1 cellular context compared by ENCODE assay signal in the genomic region with DNA sequence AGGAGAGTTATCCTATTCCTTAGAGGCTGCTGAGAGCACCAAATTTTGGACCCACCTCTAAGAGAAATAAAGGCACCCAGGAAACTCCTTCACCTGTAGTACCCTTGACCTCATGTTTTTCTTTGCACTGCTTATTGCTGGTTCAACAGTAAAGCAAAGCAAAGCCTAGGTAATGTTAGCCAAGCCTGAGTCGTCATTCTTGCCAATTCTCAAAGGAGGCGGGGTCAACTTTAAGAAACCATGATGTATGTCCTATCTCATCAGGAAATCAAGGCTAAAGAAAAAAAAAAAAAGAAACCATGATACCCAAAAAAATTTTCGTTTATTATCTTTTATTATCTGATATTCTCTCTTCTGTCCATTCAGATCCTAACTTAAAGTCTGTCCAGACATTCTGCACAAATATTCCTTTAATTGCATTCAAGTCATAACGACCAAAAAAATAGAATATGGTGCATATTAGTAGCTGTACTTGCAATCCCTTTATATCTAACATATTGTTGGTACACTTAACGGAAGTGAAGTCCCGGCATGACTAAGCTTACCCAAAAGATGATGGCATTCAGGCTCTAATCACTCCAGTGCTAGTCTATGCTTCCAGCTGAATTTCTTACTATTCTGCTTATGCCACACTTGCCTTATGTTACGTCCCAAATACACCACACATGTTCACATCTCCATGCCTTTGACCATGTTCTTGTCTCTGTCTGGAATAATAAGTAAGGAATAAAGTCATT.
TF ChIP-seq lines count a peak whose summit lies in the region.

No MANE protein-coding gene starts in this region.

TF ChIP-seq in HCT116, 20 proteins besides CTCF, POLR2A, EP300 and RAD21 (continued from another document):
- TF ChIP-seq EGR1 (IDR thresholded peaks at IDR 0.05; ENCODE audit: low read depth) (no peak), SIN3A (IDR thresholded peaks at IDR 0.05; ENCODE audit: low read depth) (no peak), SRF (IDR thresholded peaks at IDR 0.05; ENCODE audit: low read depth) (no peak), ZNF274 (IDR thresholded peaks at IDR 0.05; ENCODE audit: low read depth, low read length) (no peak), ZFX (IDR thresholded peaks at IDR 0.05) (no peak), YY1 (IDR thresholded peaks at IDR 0.05; ENCODE audit: extremely low read depth, insufficient replicate concordance, low read depth, low read length) (no peak), FOSL1 (IDR thresholded peaks at IDR 0.05; ENCODE audit: low read depth) (no peak), CBX3 (IDR thresholded peaks at IDR 0.05; ENCODE audit: low read depth) (no peak), ELF1 (IDR thresholded peaks at IDR 0.05; ENCODE audit: borderline replicate concordance, low read depth) (no peak), SP1 (IDR thresholded peaks at IDR 0.05; ENCODE audit: low read depth) (no peak)
- TF ChIP-seq, protein P1, sequence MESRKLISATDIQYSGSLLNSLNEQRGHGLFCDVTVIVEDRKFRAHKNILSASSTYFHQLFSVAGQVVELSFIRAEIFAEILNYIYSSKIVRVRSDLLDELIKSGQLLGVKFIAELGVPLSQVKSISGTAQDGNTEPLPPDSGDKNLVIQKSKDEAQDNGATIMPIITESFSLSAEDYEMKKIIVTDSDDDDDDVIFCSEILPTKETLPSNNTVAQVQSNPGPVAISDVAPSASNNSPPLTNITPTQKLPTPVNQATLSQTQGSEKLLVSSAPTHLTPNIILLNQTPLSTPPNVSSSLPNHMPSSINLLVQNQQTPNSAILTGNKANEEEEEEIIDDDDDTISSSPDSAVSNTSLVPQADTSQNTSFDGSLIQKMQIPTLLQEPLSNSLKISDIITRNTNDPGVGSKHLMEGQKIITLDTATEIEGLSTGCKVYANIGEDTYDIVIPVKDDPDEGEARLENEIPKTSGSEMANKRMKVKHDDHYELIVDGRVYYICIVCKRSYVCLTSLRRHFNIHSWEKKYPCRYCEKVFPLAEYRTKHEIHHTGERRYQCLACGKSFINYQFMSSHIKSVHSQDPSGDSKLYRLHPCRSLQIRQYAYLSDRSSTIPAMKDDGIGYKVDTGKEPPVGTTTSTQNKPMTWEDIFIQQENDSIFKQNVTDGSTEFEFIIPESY (IDR thresholded peaks at IDR 0.05; ENCODE audit: extremely low read depth, insufficient replicate concordance, low read length): no peak
- TF ChIP-seq, protein P2, sequence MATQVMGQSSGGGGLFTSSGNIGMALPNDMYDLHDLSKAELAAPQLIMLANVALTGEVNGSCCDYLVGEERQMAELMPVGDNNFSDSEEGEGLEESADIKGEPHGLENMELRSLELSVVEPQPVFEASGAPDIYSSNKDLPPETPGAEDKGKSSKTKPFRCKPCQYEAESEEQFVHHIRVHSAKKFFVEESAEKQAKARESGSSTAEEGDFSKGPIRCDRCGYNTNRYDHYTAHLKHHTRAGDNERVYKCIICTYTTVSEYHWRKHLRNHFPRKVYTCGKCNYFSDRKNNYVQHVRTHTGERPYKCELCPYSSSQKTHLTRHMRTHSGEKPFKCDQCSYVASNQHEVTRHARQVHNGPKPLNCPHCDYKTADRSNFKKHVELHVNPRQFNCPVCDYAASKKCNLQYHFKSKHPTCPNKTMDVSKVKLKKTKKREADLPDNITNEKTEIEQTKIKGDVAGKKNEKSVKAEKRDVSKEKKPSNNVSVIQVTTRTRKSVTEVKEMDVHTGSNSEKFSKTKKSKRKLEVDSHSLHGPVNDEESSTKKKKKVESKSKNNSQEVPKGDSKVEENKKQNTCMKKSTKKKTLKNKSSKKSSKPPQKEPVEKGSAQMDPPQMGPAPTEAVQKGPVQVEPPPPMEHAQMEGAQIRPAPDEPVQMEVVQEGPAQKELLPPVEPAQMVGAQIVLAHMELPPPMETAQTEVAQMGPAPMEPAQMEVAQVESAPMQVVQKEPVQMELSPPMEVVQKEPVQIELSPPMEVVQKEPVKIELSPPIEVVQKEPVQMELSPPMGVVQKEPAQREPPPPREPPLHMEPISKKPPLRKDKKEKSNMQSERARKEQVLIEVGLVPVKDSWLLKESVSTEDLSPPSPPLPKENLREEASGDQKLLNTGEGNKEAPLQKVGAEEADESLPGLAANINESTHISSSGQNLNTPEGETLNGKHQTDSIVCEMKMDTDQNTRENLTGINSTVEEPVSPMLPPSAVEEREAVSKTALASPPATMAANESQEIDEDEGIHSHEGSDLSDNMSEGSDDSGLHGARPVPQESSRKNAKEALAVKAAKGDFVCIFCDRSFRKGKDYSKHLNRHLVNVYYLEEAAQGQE (IDR thresholded peaks at IDR 0.05; ENCODE audit: low read depth): no peak
- TF ChIP-seq, protein P3, sequence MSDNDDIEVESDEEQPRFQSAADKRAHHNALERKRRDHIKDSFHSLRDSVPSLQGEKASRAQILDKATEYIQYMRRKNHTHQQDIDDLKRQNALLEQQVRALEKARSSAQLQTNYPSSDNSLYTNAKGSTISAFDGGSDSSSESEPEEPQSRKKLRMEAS (IDR thresholded peaks at IDR 0.05): no peak
